Comparison of ENCODE assay signal across 24 cellular contexts in genomic region chr10:124557648-124558338, GRCh38.
DNase-seq lines count a peak whose midpoint lies in the region; ATAC-seq and TF ChIP-seq lines count a peak whose summit lies in the region.
"Had no signal": no experiment of that assay in that cellular context is flagged by ENCODE, and none has a peak within 500 bp of the region (broad histone marks: within the 10 kb centered on the region; RNA-seq: fewer than 3 reads in every experiment).

No MANE protein-coding gene starts in this region.

- H3K27me3 ChIP-seq in adipocyte (replicated peaks; ENCODE audit: control insufficient read depth, insufficient read depth, low read length) (no peaks in the 10 kb centered on the region), stomach (no peaks in the 10 kb centered on the region)
- H3K27me3 ChIP-seq: gastroesophageal sphincter, left lung, neutrophil, SJSA1, transverse colon had no signal

- peak overlapping the region; percentile 11 for H3K9ac ChIP-seq in adipocyte (ENCODE audit: low read length)
- H3K9ac ChIP-seq: GM23248, KMS-11 had no signal

- no peak for TF ChIP-seq EP300 in stomach (IDR thresholded peaks at IDR 0.05)

- H3K4me1 ChIP-seq in adipocyte (ENCODE audit: control insufficient read depth, insufficient read depth, low read length) (peaks cover 51% of the 10 kb centered on the region), stomach (peaks cover 6 to 30% (median 20%) of the 10 kb centered on the region in 4 donors)
- H3K4me1 ChIP-seq: SJSA1 had no signal

- peak overlapping the region in 3 of 5 donors; percentile 11 to 86 (median 25) for H3K27ac ChIP-seq in stomach
- H3K27ac ChIP-seq: epithelial cell of prostate, GM23248, KMS-11, left lung, neutrophil, SJSA1 had no signal

- ATAC-seq in activated CD4-positive, CD25-positive, alpha-beta regulatory T cell treated with anti-CD3 and anti-CD28 coated beads, Interleukin-2, amount 50 U/mL, for 24 hours: no peak
- ATAC-seq: gastroesophageal sphincter; left lung; PC-3; stimulated activated memory B cell treated with anti-CD40 and anti-IgM and Interleukin-4, amounts not matched to agents 10 μg/mL and 1 μg/mL and 100 μg/mL, for 72 hours; T-helper 17 cell had no signal

- DNase-seq in adipocyte (ENCODE audit: low read depth): no peak
- DNase-seq in fibroblast of mammary gland (ENCODE audit: low read depth): peak; percentile 57
- peak; percentile 80 for DNase-seq in medulla oblongata (ENCODE audit: extremely low spot score)
- no peak for DNase-seq in stomach
- DNase-seq in RKO (ENCODE audit: low spot score): no peak
- no peak for DNase-seq in NCI-H748 treated with DMSO at 0.1 percent for 48 hours (lab: John Stamatoyannopoulos, UW)
- no peak for DNase-seq in DMS153 (lab: John Stamatoyannopoulos, UW)
- DNase-seq: activated CD4-positive, alpha-beta T cell treated with anti-CD3 and anti-CD28 coated beads, Interleukin-2, amount 10 ng/mL, durations not matched to agents 7 days and 5 days; CD4-positive, alpha-beta memory T cell; dermis blood vessel endothelial cell; GDM1; GM23248; NCI-H187 treated with DMSO at 0.1 percent for 48 hours; PC-3; T-helper 17 cell; transverse colon had no signal

- H3K36me3 ChIP-seq in adipocyte (ENCODE audit: control insufficient read depth, insufficient read depth, low read length, severe bottlenecking): no peaks in the 10 kb centered on the region
- H3K36me3 ChIP-seq in stomach: no peaks in the 10 kb centered on the region
- H3K36me3 ChIP-seq: gastroesophageal sphincter, left lung, neutrophil, SJSA1, transverse colon had no signal

- no peak overlapping the region for H3K4me3 ChIP-seq in adipocyte (ENCODE audit: low read length)
- no peak overlapping the region for H3K4me3 ChIP-seq in fibroblast of mammary gland (ENCODE audit: control insufficient read depth, low read depth, low read length)
- H3K4me3 ChIP-seq in stomach: no peak overlapping the region
- H3K4me3 ChIP-seq: gastroesophageal sphincter, GM23248, left lung, SJSA1, transverse colon had no signal

- TF ChIP-seq CTCF in fibroblast of mammary gland (conservative IDR thresholded peaks at IDR 0.05; ENCODE audit: control insufficient read depth, insufficient read depth, low read depth, low read length) (no peak), stomach (IDR thresholded peaks at IDR 0.05) (no peak)

- WGBS in stomach, 5 donors: 88 to 97% (median 94%) methylated on average over 9 to 16 of the region's 16 CpGs

- TF ChIP-seq POLR2A in stomach (IDR thresholded peaks at IDR 0.05): no peak

- peaks cover 5% of the 10 kb centered on the region for H3K9me3 ChIP-seq in adipocyte (ENCODE audit: control insufficient read depth, low read length)
- H3K9me3 ChIP-seq in stomach: no peaks in the 10 kb centered on the region
- H3K9me3 ChIP-seq: gastroesophageal sphincter, left lung, neutrophil, transverse colon had no signal

- intact Hi-C loops in stomach (cut with DNase I; ENCODE audit: low total_unique reads): no loop called here

Comparison
In these comparisons a context has a peak if more than half of its experiments do, and no peak if none do; other contexts are left out.
1. DNase-seq: peak in fibroblast of mammary gland (single experiment) and medulla oblongata (single experiment); none in adipocyte (single experiment), stomach (single experiment), RKO (single experiment), NCI-H748 treated with DMSO at 0.1 percent for 48 hours (single experiment) and DMS153 (single experiment).